ENCODE assay signal across 1 cellular context in the genomic region with DNA sequence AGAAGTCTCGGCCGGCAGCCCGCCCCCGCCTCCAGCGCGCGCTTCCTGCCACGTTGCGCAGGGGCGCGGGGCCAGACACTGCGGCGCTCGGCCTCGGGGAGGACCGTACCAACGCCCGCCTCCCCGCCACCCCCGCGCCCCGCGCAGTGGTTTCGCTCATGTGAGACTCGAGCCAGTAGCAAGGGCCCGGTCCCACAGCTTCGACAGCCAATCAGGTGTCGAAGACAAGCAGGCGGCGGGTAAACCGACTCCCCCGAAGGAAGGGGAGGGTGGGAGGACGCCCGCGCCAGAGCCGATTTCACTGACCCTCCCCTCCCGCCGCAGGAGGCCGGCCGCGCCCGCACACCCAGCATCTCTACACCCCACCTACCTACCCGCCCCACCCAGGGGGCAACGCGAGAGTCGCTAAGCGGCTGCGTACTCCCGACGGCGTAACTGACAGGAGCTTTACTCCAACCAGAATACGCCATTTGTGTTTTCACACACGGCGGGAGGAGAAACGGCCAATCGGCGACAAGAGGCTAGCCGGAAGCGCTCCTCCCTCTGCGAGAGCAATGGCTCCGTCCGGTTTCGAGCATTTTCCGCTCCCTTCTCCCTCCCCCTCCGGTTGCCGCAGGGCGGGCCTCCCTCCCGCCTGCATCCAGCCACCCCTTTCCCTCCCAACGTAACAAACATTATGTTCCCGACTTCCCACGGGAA.
TF ChIP-seq lines count a peak whose summit lies in the region.

No MANE protein-coding gene starts in this region.

TF ChIP-seq in K562, 482 proteins besides CTCF, POLR2A, EP300 and RAD21 (continued from another document and continues in another):
- TF ChIP-seq ARID4B (CRISPR knock-in tag; IDR thresholded peaks at IDR 0.05): peak; percentile 87
- peak; percentile 71 to 98 for TF ChIP-seq MAZ (CRISPR knock-in tag; conservative IDR thresholded peaks at IDR 0.05 in 1 of 2, IDR thresholded peaks at IDR 0.05 in 1 of 2)
- TF ChIP-seq, protein P1, sequence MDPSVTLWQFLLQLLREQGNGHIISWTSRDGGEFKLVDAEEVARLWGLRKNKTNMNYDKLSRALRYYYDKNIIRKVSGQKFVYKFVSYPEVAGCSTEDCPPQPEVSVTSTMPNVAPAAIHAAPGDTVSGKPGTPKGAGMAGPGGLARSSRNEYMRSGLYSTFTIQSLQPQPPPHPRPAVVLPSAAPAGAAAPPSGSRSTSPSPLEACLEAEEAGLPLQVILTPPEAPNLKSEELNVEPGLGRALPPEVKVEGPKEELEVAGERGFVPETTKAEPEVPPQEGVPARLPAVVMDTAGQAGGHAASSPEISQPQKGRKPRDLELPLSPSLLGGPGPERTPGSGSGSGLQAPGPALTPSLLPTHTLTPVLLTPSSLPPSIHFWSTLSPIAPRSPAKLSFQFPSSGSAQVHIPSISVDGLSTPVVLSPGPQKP (CRISPR knock-in tag; IDR thresholded peaks at IDR 0.05): no peak
- 0 out of 2 replicates have a peak, but pooled peaks have one; percentile 4 for TF ChIP-seq ZNF384 (IDR thresholded peaks at IDR 0.05; ENCODE audit: low read depth, low read length)
- no peak for TF ChIP-seq E2F1 (CRISPR knock-in tag; IDR thresholded peaks at IDR 0.05)
- peak; percentile 60; the same call in 1 of the 2 replicates for TF ChIP-seq ZNF740 (CRISPR knock-in tag; IDR thresholded peaks at IDR 0.05)
- TF ChIP-seq ZNF740 (tag; IDR thresholded peaks at IDR 0.05): peak in 1 of 2 experiments; percentile 10; a peak in 1 of 4 replicates
- no peak for TF ChIP-seq PYGO2 (tag; IDR thresholded peaks at IDR 0.05)
- peak; percentile 47 for TF ChIP-seq SMARCE1 (IDR thresholded peaks at IDR 0.05)
- TF ChIP-seq MECOM (CRISPR knock-in tag; IDR thresholded peaks at IDR 0.05): no peak
- TF ChIP-seq, protein P2, sequence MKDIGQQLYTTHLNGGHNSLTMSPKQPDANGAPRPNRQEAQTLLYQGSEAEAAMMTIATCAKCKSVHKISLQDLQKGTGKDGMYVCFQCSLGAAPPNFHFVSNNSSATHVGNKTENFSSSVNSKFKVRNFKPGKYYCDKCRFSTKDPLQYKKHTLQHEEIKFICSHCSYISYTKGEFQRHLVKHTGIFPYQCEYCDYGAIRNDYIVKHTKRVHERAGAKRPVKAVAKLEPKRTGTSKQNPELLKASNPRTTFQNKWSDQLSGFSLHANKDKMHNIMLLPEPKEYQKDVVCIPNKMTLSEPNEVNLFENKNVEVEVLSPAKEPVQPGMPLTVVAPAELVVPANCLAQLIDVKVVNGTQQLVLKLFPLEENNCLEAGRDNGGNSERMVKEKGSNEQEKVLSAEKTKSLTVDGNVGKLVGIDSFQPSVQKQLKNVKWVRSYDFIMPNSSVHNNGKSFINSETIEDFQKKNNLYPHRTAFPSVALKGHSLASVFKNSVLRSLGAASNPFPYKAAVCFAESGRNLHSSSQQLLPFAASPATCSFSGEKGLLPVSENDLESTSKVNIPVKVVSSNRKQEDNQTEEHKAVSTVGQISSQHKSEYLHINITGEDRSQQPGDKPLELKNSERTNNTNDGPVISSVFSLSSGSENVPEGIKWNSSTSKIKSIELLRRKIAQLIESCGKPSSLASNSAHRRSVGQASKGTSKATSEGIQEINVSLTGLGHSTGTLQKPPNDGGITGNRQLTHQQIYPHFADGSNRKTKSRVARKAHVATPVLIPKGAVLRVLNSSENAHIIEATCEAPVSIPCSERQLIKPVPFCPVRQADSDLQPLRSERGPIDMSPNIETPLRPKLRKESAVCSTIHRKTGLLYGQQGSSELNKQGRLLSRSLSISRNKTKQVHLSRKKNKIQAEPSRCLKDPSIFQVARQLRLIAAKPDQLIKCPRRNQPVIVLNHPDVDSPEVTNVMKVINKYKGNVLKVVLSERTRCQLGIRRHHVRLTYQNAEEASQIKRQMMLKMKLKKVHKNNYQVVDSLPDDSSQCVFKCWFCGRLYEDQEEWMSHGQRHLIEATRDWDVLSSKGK (CRISPR knock-in tag; IDR thresholded peaks at IDR 0.05): no peak
- no peak for TF ChIP-seq CEBPB (tag; IDR thresholded peaks at IDR 0.05)
- TF ChIP-seq SAP30 (IDR thresholded peaks at IDR 0.05; ENCODE audit: borderline replicate concordance, insufficient read depth, low read depth, low read length, poor library complexity, severe bottlenecking): no peak
- TF ChIP-seq HOXB6 (CRISPR knock-in tag; IDR thresholded peaks at IDR 0.05; ENCODE audit: borderline replicate concordance): 0 out of 2 replicates have a peak, but pooled peaks have one; percentile 50
- TF ChIP-seq ZNF668 (CRISPR knock-in tag; IDR thresholded peaks at IDR 0.05): no peak
- TF ChIP-seq MBD2 (IDR thresholded peaks at IDR 0.05; ENCODE audit: borderline replicate concordance, low read depth): peak; percentile 94
- peak; percentile 9; the same call in 1 of the 2 replicates for TF ChIP-seq ZNF12 (CRISPR knock-in tag; IDR thresholded peaks at IDR 0.05)
- TF ChIP-seq EHMT2 (IDR thresholded peaks at IDR 0.05): no peak
- TF ChIP-seq, protein P3, sequence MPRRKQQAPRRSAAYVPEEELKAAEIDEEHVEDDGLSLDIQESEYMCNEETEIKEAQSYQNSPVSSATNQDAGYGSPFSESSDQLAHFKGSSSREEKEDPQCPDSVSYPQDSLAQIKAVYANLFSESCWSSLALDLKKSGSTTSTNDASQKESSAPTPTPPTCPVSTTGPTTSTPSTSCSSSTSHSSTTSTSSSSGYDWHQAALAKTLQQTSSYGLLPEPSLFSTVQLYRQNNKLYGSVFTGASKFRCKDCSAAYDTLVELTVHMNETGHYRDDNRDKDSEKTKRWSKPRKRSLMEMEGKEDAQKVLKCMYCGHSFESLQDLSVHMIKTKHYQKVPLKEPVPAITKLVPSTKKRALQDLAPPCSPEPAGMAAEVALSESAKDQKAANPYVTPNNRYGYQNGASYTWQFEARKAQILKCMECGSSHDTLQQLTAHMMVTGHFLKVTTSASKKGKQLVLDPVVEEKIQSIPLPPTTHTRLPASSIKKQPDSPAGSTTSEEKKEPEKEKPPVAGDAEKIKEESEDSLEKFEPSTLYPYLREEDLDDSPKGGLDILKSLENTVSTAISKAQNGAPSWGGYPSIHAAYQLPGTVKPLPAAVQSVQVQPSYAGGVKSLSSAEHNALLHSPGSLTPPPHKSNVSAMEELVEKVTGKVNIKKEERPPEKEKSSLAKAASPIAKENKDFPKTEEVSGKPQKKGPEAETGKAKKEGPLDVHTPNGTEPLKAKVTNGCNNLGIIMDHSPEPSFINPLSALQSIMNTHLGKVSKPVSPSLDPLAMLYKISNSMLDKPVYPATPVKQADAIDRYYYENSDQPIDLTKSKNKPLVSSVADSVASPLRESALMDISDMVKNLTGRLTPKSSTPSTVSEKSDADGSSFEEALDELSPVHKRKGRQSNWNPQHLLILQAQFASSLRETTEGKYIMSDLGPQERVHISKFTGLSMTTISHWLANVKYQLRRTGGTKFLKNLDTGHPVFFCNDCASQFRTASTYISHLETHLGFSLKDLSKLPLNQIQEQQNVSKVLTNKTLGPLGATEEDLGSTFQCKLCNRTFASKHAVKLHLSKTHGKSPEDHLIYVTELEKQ (CRISPR knock-in tag; IDR thresholded peaks at IDR 0.05): no peak
- peak; percentile 96 for TF ChIP-seq POLR2G (IDR thresholded peaks at IDR 0.05; ENCODE audit: low read depth, low read length)
- TF ChIP-seq SIRT6 (IDR thresholded peaks at IDR 0.05; ENCODE audit: low read depth, low read length): peak; percentile 44
- TF ChIP-seq NR2F6 (CRISPR knock-in tag; IDR thresholded peaks at IDR 0.05): peak; percentile 70; the same call in 1 of the 2 replicates
- TF ChIP-seq POLR2B (IDR thresholded peaks at IDR 0.05; ENCODE audit: low read depth, partially characterized antibody): peak; percentile 98
- TF ChIP-seq PHF21A (IDR thresholded peaks at IDR 0.05; ENCODE audit: borderline replicate concordance, low read depth): no peak
- no peak for TF ChIP-seq CBX2 (IDR thresholded peaks at IDR 0.05; ENCODE audit: insufficient read depth, low read length, poor library complexity, severe bottlenecking)
- TF ChIP-seq U2AF2 (optimal IDR thresholded peaks at IDR 0.05; ENCODE audit: low read depth, low read length): no peak
- TF ChIP-seq ARHGAP35 (IDR thresholded peaks at IDR 0.05; ENCODE audit: partially characterized antibody): no peak
- peak; percentile 93 for TF ChIP-seq ILF3 (IDR thresholded peaks at IDR 0.05; ENCODE audit: borderline replicate concordance)
- TF ChIP-seq CBX8 (IDR thresholded peaks at IDR 0.05; ENCODE audit: borderline replicate concordance, extremely low read depth, low read depth, low read length, poor library complexity, severe bottlenecking): no peak
- TF ChIP-seq, protein P4, sequence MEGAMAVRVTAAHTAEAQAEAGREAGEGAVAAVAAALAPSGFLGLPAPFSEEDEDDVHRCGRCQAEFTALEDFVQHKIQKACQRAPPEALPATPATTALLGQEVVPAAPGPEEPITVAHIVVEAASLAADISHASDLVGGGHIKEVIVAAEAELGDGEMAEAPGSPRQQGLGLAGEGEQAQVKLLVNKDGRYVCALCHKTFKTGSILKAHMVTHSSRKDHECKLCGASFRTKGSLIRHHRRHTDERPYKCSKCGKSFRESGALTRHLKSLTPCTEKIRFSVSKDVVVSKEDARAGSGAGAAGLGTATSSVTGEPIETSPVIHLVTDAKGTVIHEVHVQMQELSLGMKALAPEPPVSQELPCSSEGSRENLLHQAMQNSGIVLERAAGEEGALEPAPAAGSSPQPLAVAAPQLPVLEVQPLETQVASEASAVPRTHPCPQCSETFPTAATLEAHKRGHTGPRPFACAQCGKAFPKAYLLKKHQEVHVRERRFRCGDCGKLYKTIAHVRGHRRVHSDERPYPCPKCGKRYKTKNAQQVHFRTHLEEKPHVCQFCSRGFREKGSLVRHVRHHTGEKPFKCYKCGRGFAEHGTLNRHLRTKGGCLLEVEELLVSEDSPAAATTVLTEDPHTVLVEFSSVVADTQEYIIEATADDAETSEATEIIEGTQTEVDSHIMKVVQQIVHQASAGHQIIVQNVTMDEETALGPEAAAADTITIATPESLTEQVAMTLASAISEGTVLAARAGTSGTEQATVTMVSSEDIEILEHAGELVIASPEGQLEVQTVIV (CRISPR knock-in tag; IDR thresholded peaks at IDR 0.05; ENCODE audit: borderline replicate concordance): no peak
- no peak for TF ChIP-seq SRSF7 (optimal IDR thresholded peaks at IDR 0.05; ENCODE audit: low read depth, low read length)
- TF ChIP-seq, protein P5, sequence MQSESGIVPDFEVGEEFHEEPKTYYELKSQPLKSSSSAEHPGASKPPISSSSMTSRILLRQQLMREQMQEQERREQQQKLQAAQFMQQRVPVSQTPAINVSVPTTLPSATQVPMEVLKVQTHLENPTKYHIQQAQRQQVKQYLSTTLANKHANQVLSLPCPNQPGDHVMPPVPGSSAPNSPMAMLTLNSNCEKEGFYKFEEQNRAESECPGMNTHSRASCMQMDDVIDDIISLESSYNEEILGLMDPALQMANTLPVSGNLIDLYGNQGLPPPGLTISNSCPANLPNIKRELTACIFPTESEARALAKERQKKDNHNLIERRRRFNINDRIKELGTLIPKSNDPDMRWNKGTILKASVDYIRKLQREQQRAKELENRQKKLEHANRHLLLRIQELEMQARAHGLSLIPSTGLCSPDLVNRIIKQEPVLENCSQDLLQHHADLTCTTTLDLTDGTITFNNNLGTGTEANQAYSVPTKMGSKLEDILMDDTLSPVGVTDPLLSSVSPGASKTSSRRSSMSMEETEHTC (IDR thresholded peaks at IDR 0.05): no peak
- TF ChIP-seq KAT8 (IDR thresholded peaks at IDR 0.05; ENCODE audit: low read depth): no peak
- TF ChIP-seq SETDB1 (IDR thresholded peaks at IDR 0.05; ENCODE audit: low read length): no peak
- peak; percentile 98 for TF ChIP-seq RBM22 (IDR thresholded peaks at IDR 0.05; ENCODE audit: low read depth, low read length, poor library complexity, severe bottlenecking)
- TF ChIP-seq TCFL5 (CRISPR knock-in tag; conservative IDR thresholded peaks at IDR 0.05): no peak
- TF ChIP-seq GABPB1 (CRISPR knock-in tag; IDR thresholded peaks at IDR 0.05): peak; percentile 90
- peak; percentile 45; the same call in 1 of the 2 replicates for TF ChIP-seq ELF2 (CRISPR knock-in tag; IDR thresholded peaks at IDR 0.05)
- TF ChIP-seq HIVEP1 (CRISPR knock-in tag; IDR thresholded peaks at IDR 0.05): no peak
